ENCODE assay signal across 8 cellular contexts in genomic region chr3:196207833-196208607, GRCh38. TPM values are rescaled to one million over a fixed set of nuclear protein-coding genes. Genes with fewer than 3 reads are reported as not detected.
DNase-seq lines count a peak whose midpoint lies in the region; ATAC-seq and TF ChIP-seq lines count a peak whose summit lies in the region.

No MANE protein-coding gene starts in this region.

- H3K36me3 ChIP-seq in colonic mucosa, result no peaks in the 10 kb centered on the region

- H3K4me1 Mint-ChIP-seq in memory B cell, result peaks cover 36% of the 10 kb centered on the region
- H3K4me1 Mint-ChIP-seq in stimulated activated naive CD8-positive, alpha-beta T cell treated with anti-CD3 and anti-CD28 coated beads, Interleukin-15, Interleukin-2, amounts not matched to agents 100 ng/mL and 50 ng/mL, for 24 hours (ENCODE audit: low read depth), result peaks cover 22% of the 10 kb centered on the region

- H3K4me3 Mint-ChIP-seq in memory B cell, result peak overlapping the region; percentile 89
- peak overlapping the region; percentile 74 for H3K4me3 Mint-ChIP-seq in stimulated activated naive CD8-positive, alpha-beta T cell treated with anti-CD3 and anti-CD28 coated beads, Interleukin-15, Interleukin-2, amounts not matched to agents 100 ng/mL and 50 ng/mL, for 24 hours

- H3K27me3 ChIP-seq in colonic mucosa, result no peaks in the 10 kb centered on the region

- H3K4me1 ChIP-seq in colonic mucosa, result no peaks in the 10 kb centered on the region

- TF ChIP-seq CTCF in colonic mucosa (IDR thresholded peaks at IDR 0.05), result no peak

- H3K9ac ChIP-seq in colonic mucosa (ENCODE audit: low read depth in 2 of 2, low read length in 2 of 2), result no peak overlapping the region

- H3K36me3 Mint-ChIP-seq in memory B cell, result no peaks in the 10 kb centered on the region
- H3K36me3 Mint-ChIP-seq in stimulated activated naive CD8-positive, alpha-beta T cell treated with anti-CD3 and anti-CD28 coated beads, Interleukin-15, Interleukin-2, amounts not matched to agents 100 ng/mL and 50 ng/mL, for 24 hours (ENCODE audit: low read depth), result no peaks in the 10 kb centered on the region

- intact Hi-C loops in colonic mucosa (cut with DNase I), result no loop called here

- peak; percentile 62 for ATAC-seq in memory B cell (ENCODE audit: low read depth)

- H3K27me3 Mint-ChIP-seq in memory B cell, result no peaks in the 10 kb centered on the region
- peaks cover 6% of the 10 kb centered on the region for H3K27me3 Mint-ChIP-seq in stimulated activated naive CD8-positive, alpha-beta T cell treated with anti-CD3 and anti-CD28 coated beads, Interleukin-15, Interleukin-2, amounts not matched to agents 100 ng/mL and 50 ng/mL, for 24 hours

- peak overlapping the region; percentile 70 for H3K27ac Mint-ChIP-seq in memory B cell
- no peak overlapping the region for H3K27ac Mint-ChIP-seq in stimulated activated naive CD8-positive, alpha-beta T cell treated with anti-CD3 and anti-CD28 coated beads, Interleukin-15, Interleukin-2, amounts not matched to agents 100 ng/mL and 50 ng/mL, for 24 hours

- H3K9me3 ChIP-seq in colonic mucosa, result no peaks in the 10 kb centered on the region

- peak overlapping the region; percentile 38 for H3K4me3 ChIP-seq in colonic mucosa

- no peak overlapping the region for H3K27ac ChIP-seq in colonic mucosa

- DNase-seq in NCI-H2196 (lab: John Stamatoyannopoulos, UW; ENCODE audit: unreplicated experiment) (peak; percentile 49), NCI-H2196 treated with DMSO at 0.1 percent for 48 hours (lab: John Stamatoyannopoulos, UW; ENCODE audit: unreplicated experiment) (no peak), colonic mucosa (peak; percentile 64), memory B cell (ENCODE audit: low spot score in 2 of 2) (peak; percentile 36 to 43), NK-92 (lab: John Stamatoyannopoulos, UW; ENCODE audit: unreplicated experiment) (no peak), NCI-H1048 (lab: John Stamatoyannopoulos, UW) (no peak)
- DNase-seq in activated CD4-positive, CD25-positive, alpha-beta regulatory T cell (lab: John Stamatoyannopoulos, UW), result peak; percentile 19 to 38 (median 24)

- no peaks in the 10 kb centered on the region for H3K9me3 Mint-ChIP-seq in memory B cell
- no peaks in the 10 kb centered on the region for H3K9me3 Mint-ChIP-seq in stimulated activated naive CD8-positive, alpha-beta T cell treated with anti-CD3 and anti-CD28 coated beads, Interleukin-15, Interleukin-2, amounts not matched to agents 100 ng/mL and 50 ng/mL, for 24 hours

RNA-seq across cellular contexts. Expression of gene ZDHHC19, which starts 3.2 kb away (rescaled TPM):
- not detected for total RNA-seq in colonic mucosa

RNA-seq across cellular contexts. Expression of gene SLC51A, which starts 8.3 kb away (rescaled TPM):
- total RNA-seq in colonic mucosa, result 10 to 100 TPM in 1 of 2 donors, 1 to 10 TPM in 1; 2.1 to 65.1 TPM

Comparison
In these comparisons a context has a peak if more than half of its experiments do, and no peak if none do; other contexts are left out.
1. DNase-seq: peak in NCI-H2196 (single experiment), activated CD4-positive, CD25-positive, alpha-beta regulatory T cell (4 of 4), colonic mucosa (single experiment) and memory B cell (2 of 2); none in NCI-H2196 treated with DMSO at 0.1 percent for 48 hours (single experiment), NK-92 (single experiment) and NCI-H1048 (single experiment).